ENCODE assay signal across 8 cellular contexts in genomic region chr1:44947060-44947773, GRCh38. TPM values are rescaled to one million over a fixed set of nuclear protein-coding genes. Genes with fewer than 3 reads are reported as not detected.
A peak's percentile ranks its signal among the peaks of the same experiment; 100 is the strongest.
DNase-seq lines count a peak whose midpoint lies in the region; ATAC-seq, FAIRE-seq and TF ChIP-seq lines count a peak whose summit lies in the region.

No MANE protein-coding gene starts in this region.

- no peak for ATAC-seq in HG02763 (IDR thresholded peaks at IDR 0.05; ENCODE audit: unreplicated experiment)

- TF ChIP-seq CTCF in D721Med (IDR thresholded peaks at IDR 0.05; ENCODE audit: insufficient read depth, missing control alignments), result no peak

- DNase-seq in D721Med (ENCODE audit: insufficient read length, low spot score) (no peak), NCI-H82 treated with DMSO at 0.1 percent for 48 hours (lab: John Stamatoyannopoulos, UW; ENCODE audit: unreplicated experiment) (peak; percentile 32), epidermal melanocyte (ENCODE audit: insufficient read length, low spot score) (peak; percentile 22), putamen (ENCODE audit: low spot score) (peak; percentile 5), NCI-H146 treated with DMSO at 0.1 percent for 48 hours (lab: John Stamatoyannopoulos, UW; ENCODE audit: unreplicated experiment) (no peak), UCSD-AML1 (lab: John Stamatoyannopoulos, UW; ENCODE audit: unreplicated experiment) (no peak), ureter (ENCODE audit: low spot score) (no peak)

- FAIRE-seq in D721Med (lab: Jason Lieb, UNC), result peak; percentile 63

RNA-seq across cellular contexts. Expression of gene EIF2B3, which starts 39.2 kb away (rescaled TPM):
- 28.6 TPM for total RNA-seq in ureter

Comparison
In these comparisons a context has a peak if more than half of its experiments do, and no peak if none do; other contexts are left out.
1. DNase-seq: peak in NCI-H82 treated with DMSO at 0.1 percent for 48 hours (single experiment), epidermal melanocyte (single experiment) and putamen (single experiment); none in D721Med (single experiment), NCI-H146 treated with DMSO at 0.1 percent for 48 hours (single experiment), UCSD-AML1 (single experiment) and ureter (single experiment).